In the genomic region with DNA sequence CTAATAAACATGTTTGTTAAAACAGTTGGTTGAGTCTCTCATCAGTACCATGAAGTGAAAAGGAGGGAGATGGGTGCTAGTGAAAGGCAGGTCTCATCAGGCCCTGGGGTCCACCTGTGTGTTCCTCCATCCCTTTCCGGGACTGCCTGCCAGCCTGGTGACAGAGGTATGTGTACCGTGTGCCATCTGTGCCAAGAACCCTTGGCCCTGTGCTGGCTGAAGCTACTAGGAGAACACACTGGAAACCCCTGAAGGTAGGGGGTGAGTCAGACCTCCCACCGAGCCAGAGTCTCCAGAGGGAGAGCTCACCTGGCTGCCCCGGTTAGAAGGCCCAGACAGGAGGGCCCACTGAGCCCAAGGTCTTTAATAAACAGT, we compare ENCODE assay signal across 8 cellular contexts. TPM values are rescaled to one million over a fixed set of nuclear protein-coding genes. Genes with fewer than 3 reads are reported as not detected.
DNase-seq lines count a peak whose midpoint lies in the region; ATAC-seq and TF ChIP-seq lines count a peak whose summit lies in the region.

No MANE protein-coding gene starts in this region.

- TF ChIP-seq EP300 in suprapubic skin (IDR thresholded peaks at IDR 0.05): no peak

- H3K9me3 ChIP-seq in Loucy (ENCODE audit: insufficient read depth, low read depth, low read length) (no peaks in the 10 kb centered on the region), suprapubic skin (no peaks in the 10 kb centered on the region)

- H4K20me1 ChIP-seq in Loucy (ENCODE audit: insufficient read depth, low read length, poor library complexity, severe bottlenecking): peaks cover 33% of the 10 kb centered on the region

- no peak for TF ChIP-seq POLR2A in suprapubic skin (IDR thresholded peaks at IDR 0.05)

- no peaks in the 10 kb centered on the region for H3K9me2 ChIP-seq in Loucy (replicated peaks; ENCODE audit: low read depth, low read length)

- WGBS in adipose tissue, 3 donors: 11 to 70% (median 49%) methylated on average over 4 of the region's 4 CpGs
- 43% methylated on average over 4 of the region's 4 CpGs for WGBS in suprapubic skin

- peak overlapping the region; percentile 54 for H3K27ac ChIP-seq in adipose tissue (ENCODE audit: low read depth, low read length)
- peak overlapping the region; percentile 97 for H3K27ac ChIP-seq in suprapubic skin

- ATAC-seq in left colon: peak; percentile 6
- ATAC-seq in sciatic nerve: no peak
- no peak for ATAC-seq in HG03196 (IDR thresholded peaks at IDR 0.05; ENCODE audit: unreplicated experiment)

- peaks cover 55% of the 10 kb centered on the region for H3K79me2 ChIP-seq in Loucy (ENCODE audit: insufficient read depth, low read length)

- H3K4me1 ChIP-seq in Loucy (ENCODE audit: insufficient read depth, low read length, poor library complexity, severe bottlenecking): peaks cover 53% of the 10 kb centered on the region
- peaks cover 33% of the 10 kb centered on the region for H3K4me1 ChIP-seq in suprapubic skin

- H3K4me3 ChIP-seq in Loucy (ENCODE audit: low read length, poor library complexity, severe bottlenecking) (peak overlapping the region; percentile 77), suprapubic skin (peak overlapping the region; percentile 94)

- H3K9ac ChIP-seq in Loucy (ENCODE audit: low read depth, low read length, poor library complexity, severe bottlenecking): peak overlapping the region; percentile 100

- H3F3A ChIP-seq in Loucy (ENCODE audit: low read depth): no peaks in the 10 kb centered on the region

- no peak overlapping the region for H2AFZ ChIP-seq in Loucy (ENCODE audit: low read length)

- DNase-seq in COLO668 (lab: John Stamatoyannopoulos, UW; ENCODE audit: unreplicated experiment): peak; percentile 41
- peak; percentile 68 to 83 for DNase-seq in left colon
- DNase-seq in suprapubic skin (ENCODE audit: low spot score in 2 of 2): no peak
- no peak for DNase-seq in NCI-H2107 treated with DMSO at 0.1 percent for 48 hours (lab: John Stamatoyannopoulos, UW; ENCODE audit: unreplicated experiment)
- DNase-seq in sciatic nerve (ENCODE audit: low spot score): no peak

- H3K4me2 ChIP-seq in Loucy (ENCODE audit: low read depth, low read length, poor library complexity, severe bottlenecking): peak overlapping the region; percentile 87

- H3K36me3 ChIP-seq in Loucy (ENCODE audit: insufficient read depth, low read length) (peaks cover 23% of the 10 kb centered on the region), suprapubic skin (peaks cover 25% of the 10 kb centered on the region)

- peaks cover 18% of the 10 kb centered on the region for H3K27me3 ChIP-seq in Loucy (ENCODE audit: insufficient read depth, low read length, poor library complexity, severe bottlenecking)
- no peaks in the 10 kb centered on the region for H3K27me3 ChIP-seq in suprapubic skin

- intact Hi-C loops in left colon (cut with DNase I, micrococcal nuclease): loop anchor here in 1 of 2 donors (10.0 kb wide), 1 partner anchor 59 kb away; no protein-coding TSS in a partner anchor
- intact Hi-C loops in sciatic nerve (cut with DNase I): no loop called here

- TF ChIP-seq CTCF in Loucy (conservative IDR thresholded peaks at IDR 0.05; ENCODE audit: low read length) (no peak), suprapubic skin (IDR thresholded peaks at IDR 0.05) (no peak)

RNA-seq across cellular contexts. Expression of gene DDIT4, which starts 2.3 kb away (rescaled TPM):
- 1,000 to 10,000 TPM in 1 of 3 donors, 100 to 1,000 TPM in 2; 103 to 1,196 (median 199) TPM for polyA plus RNA-seq in adipose tissue
- 100 to 1,000 TPM in 1 of 2 donors, 10 to 100 TPM in 1; 60.1 to 210 TPM for total RNA-seq in left colon
- total RNA-seq in suprapubic skin: 100 to 1,000 TPM; 170 to 246 (median 225) TPM
- 232 TPM for total RNA-seq in sciatic nerve

RNA-seq across cellular contexts. Expression of gene ASCC1, which starts 59.9 kb away (rescaled TPM):
- 10 to 100 TPM; 13.3 to 34.1 (median 18.0) TPM for polyA plus RNA-seq in adipose tissue
- total RNA-seq in left colon (10 to 100 TPM; 17.7 to 17.9 TPM), suprapubic skin (10 to 100 TPM; 20.2 to 31.7 (median 21.2) TPM), sciatic nerve (37.4 TPM)

Comparison
In these comparisons a context has a peak if more than half of its experiments do, and no peak if none do; other contexts are left out.
1. DNase-seq: peak in COLO668 (single experiment) and left colon (2 of 2); none in suprapubic skin (0 of 2), NCI-H2107 treated with DMSO at 0.1 percent for 48 hours (single experiment) and sciatic nerve (single experiment).